29 cellular contexts compared by ENCODE assay signal in genomic region chr4:166341992-166342391, GRCh38.
"Had no signal": no experiment of that assay in that cellular context is flagged by ENCODE, and none has a peak within 500 bp of the region (broad histone marks: within the 10 kb centered on the region; RNA-seq: fewer than 3 reads in every experiment).

No MANE protein-coding gene starts in this region.

- H3K27ac Mint-ChIP-seq: activated B cell treated with CpG ODN at 0.5 μM for 24 hours; activated CD4-positive, alpha-beta memory T cell treated with anti-CD3 and anti-CD28 coated beads for 36 hours; activated CD4-positive, alpha-beta T cell treated with anti-CD3 and anti-CD28 coated beads, Interleukin-2, amount 10 ng/mL, durations not matched to agents 7 days and 5 days; activated naive CD4-positive, alpha-beta T cell treated with anti-CD3 and anti-CD28 coated beads, Interleukin-2, amount 50 U/mL, for 72 hours; activated naive CD8-positive, alpha-beta T cell treated with anti-CD3 and anti-CD28 coated beads, Interleukin-2, amount 50 U/mL, for 24 hours; T-helper 1 cell treated with Interleukin-12 subunit alpha and Interleukin-12 subunit beta and Interleukin-4 antibody, amounts not matched to agents 30 μg/mL and 1 μg/mL, for 36 hours had no signal

- H3K4me1 ChIP-seq: ascending aorta, body of pancreas, SJCRH30 had no signal

- H3K27ac ChIP-seq: ascending aorta, body of pancreas, SJCRH30 had no signal

- ATAC-seq: activated naive CD4-positive, alpha-beta T cell treated with anti-CD3 and anti-CD28 coated beads, Interleukin-2, amount 50 U/mL, for 72 hours; activated naive CD8-positive, alpha-beta T cell treated with anti-CD3 and anti-CD28 coated beads, Interleukin-2, amount 50 U/mL, for 24 hours; activated T-cell treated with anti-CD3 and anti-CD28 coated beads, Interleukin-2, amount 50 U/mL, for 4 hours; body of pancreas; Panc1 had no signal

- H3K36me3 ChIP-seq: ascending aorta, SJCRH30 had no signal

- H3K4me1 Mint-ChIP-seq: activated B cell treated with CpG ODN at 0.5 μM for 24 hours; activated CD4-positive, alpha-beta T cell treated with anti-CD3 and anti-CD28 coated beads, Interleukin-2, amount 10 ng/mL, durations not matched to agents 7 days and 5 days; activated naive CD8-positive, alpha-beta T cell treated with anti-CD3 and anti-CD28 coated beads, Interleukin-2, amount 50 U/mL, for 24 hours; central memory CD8-positive, alpha-beta T cell had no signal

- H3K9me3 ChIP-seq: ascending aorta, body of pancreas, SJCRH30 had no signal

- H3K27me3 Mint-ChIP-seq: activated B cell treated with CpG ODN at 0.5 μM for 24 hours; activated CD4-positive, alpha-beta memory T cell treated with anti-CD3 and anti-CD28 coated beads for 36 hours; activated CD4-positive, alpha-beta T cell treated with anti-CD3 and anti-CD28 coated beads, Interleukin-2, amount 10 ng/mL, durations not matched to agents 7 days and 5 days; activated naive CD8-positive, alpha-beta T cell treated with anti-CD3 and anti-CD28 coated beads, Interleukin-2, amount 50 U/mL, for 24 hours; central memory CD8-positive, alpha-beta T cell had no signal

- H3K4me3 ChIP-seq: ascending aorta, body of pancreas, SJCRH30 had no signal

- H3K27me3 ChIP-seq: ascending aorta, body of pancreas, SJCRH30 had no signal

- H3K4me3 Mint-ChIP-seq: activated B cell treated with CpG ODN at 0.5 μM for 24 hours; activated CD4-positive, alpha-beta memory T cell treated with anti-CD3 and anti-CD28 coated beads for 36 hours; activated CD4-positive, alpha-beta T cell treated with anti-CD3 and anti-CD28 coated beads, Interleukin-2, amount 10 ng/mL, durations not matched to agents 7 days and 5 days; activated naive CD8-positive, alpha-beta T cell treated with anti-CD3 and anti-CD28 coated beads, Interleukin-2, amount 50 U/mL, for 24 hours; activated T-cell treated with anti-CD3 and anti-CD28 coated beads, Interleukin-2, amount 50 U/mL, for 4 hours; central memory CD8-positive, alpha-beta T cell; T-helper 1 cell treated with Interleukin-12 subunit alpha and Interleukin-12 subunit beta and Interleukin-4 antibody, amounts not matched to agents 30 μg/mL and 1 μg/mL, for 36 hours had no signal

- H3K9me3 Mint-ChIP-seq: activated B cell treated with CpG ODN at 0.5 μM for 24 hours; activated CD4-positive, alpha-beta T cell treated with anti-CD3 and anti-CD28 coated beads, Interleukin-2, amount 10 ng/mL, durations not matched to agents 7 days and 5 days; T-helper 1 cell treated with Interleukin-12 subunit alpha and Interleukin-12 subunit beta and Interleukin-4 antibody, amounts not matched to agents 30 μg/mL and 1 μg/mL, for 36 hours had no signal

- DNase-seq: activated B cell treated with CpG ODN at 0.5 μM for 24 hours; activated CD4-positive, alpha-beta memory T cell treated with anti-CD3 and anti-CD28 coated beads for 36 hours; activated CD4-positive, alpha-beta T cell treated with anti-CD3 and anti-CD28 coated beads for 1 hour; activated CD4-positive, alpha-beta T cell treated with anti-CD3 and anti-CD28 coated beads, Interleukin-2, amount 10 ng/mL, durations not matched to agents 7 days and 5 days; activated CD8-positive, alpha-beta memory T cell treated with anti-CD3 and anti-CD28 coated beads for 24 hours; activated effector memory CD4-positive, alpha-beta T cell treated with anti-CD3 and anti-CD28 coated beads, Interleukin-2, amount 50 U/mL, for 16 hours; activated naive CD4-positive, alpha-beta T cell treated with Interleukin-2 at 50 U/mL for 16 hours; activated naive CD8-positive, alpha-beta T cell treated with anti-CD3 and anti-CD28 coated beads, Interleukin-2, amount 50 U/mL, for 24 hours; activated T-cell treated with anti-CD3 and anti-CD28 coated beads, Interleukin-2, amount 50 U/mL, for 4 hours; amniotic stem cell; body of pancreas; cortex of kidney; NCI-H1048; NCI-H1930; NCI-H2107; NCI-H2171 treated with DMSO at 0.1 percent for 48 hours; NCI-H226; NCI-H526; NCI-H774; NK-92 treated with Interleukin-12 subunit alpha and Interleukin-12 subunit beta, amount 100 ng/mL, for 24 hours; OCI-M1; Right ventricle myocardium superior; RPMI8226; SJCRH30 had no signal
